Comparison of ENCODE assay signal across 22 cellular contexts in genomic region chr4:109185951-109186350, GRCh38.
"Had no signal": no experiment of that assay in that cellular context is flagged by ENCODE, and none has a peak within 500 bp of the region (broad histone marks: within the 10 kb centered on the region; RNA-seq: fewer than 3 reads in every experiment).

No MANE protein-coding gene starts in this region.

- H3K4me3 ChIP-seq: coronary artery, esophagus squamous epithelium, lung, neural progenitor cell, psoas muscle, sigmoid colon, suprapubic skin, transverse colon, upper lobe of right lung, vagina had no signal

- ATAC-seq: effector memory CD8-positive, alpha-beta T cell; natural killer cell; psoas muscle; stimulated activated memory B cell treated with anti-CD40 and anti-IgM and Interleukin-4, amounts not matched to agents 10 μg/mL and 1 μg/mL and 100 μg/mL, for 72 hours; upper lobe of right lung had no signal

- H3K9me3 ChIP-seq: esophagus squamous epithelium, psoas muscle, sigmoid colon, suprapubic skin, transverse colon, upper lobe of right lung, vagina had no signal

- H3K4me3 Mint-ChIP-seq: effector memory CD8-positive, alpha-beta T cell; memory B cell; natural killer cell; neural progenitor cell; stimulated activated memory B cell treated with anti-CD40 and anti-IgM and Interleukin-4, amounts not matched to agents 10 μg/mL and 1 μg/mL and 100 μg/mL, for 72 hours; stimulated activated naive CD8-positive, alpha-beta T cell treated with anti-CD3 and anti-CD28 coated beads, Interleukin-15, Interleukin-2, amounts not matched to agents 100 ng/mL and 50 ng/mL, for 24 hours had no signal

- H3K27me3 Mint-ChIP-seq: stimulated activated memory B cell treated with anti-CD40 and anti-IgM and Interleukin-4, amounts not matched to agents 10 μg/mL and 1 μg/mL and 100 μg/mL, for 72 hours; stimulated activated naive CD8-positive, alpha-beta T cell treated with anti-CD3 and anti-CD28 coated beads, Interleukin-15, Interleukin-2, amounts not matched to agents 100 ng/mL and 50 ng/mL, for 24 hours had no signal

- H3K9ac ChIP-seq: neural progenitor cell, parathyroid adenoma had no signal

- H2AFZ ChIP-seq: neural progenitor cell, parathyroid adenoma had no signal

- DNase-seq: effector memory CD8-positive, alpha-beta T cell; esophagus squamous epithelium; foreskin melanocyte; glutamatergic neuron; hypothalamus; natural killer cell; psoas muscle; right cardiac atrium; sigmoid colon; stimulated activated CD4-positive, alpha-beta T cell treated with anti-CD3 and anti-CD28 coated beads, Interleukin-4, amount 100 ng/mL, for 4 hours; transverse colon; upper lobe of right lung had no signal

- H3K27me3 ChIP-seq: esophagus squamous epithelium, neural progenitor cell, sigmoid colon, suprapubic skin, transverse colon, upper lobe of right lung, vagina had no signal

- H3K4me1 Mint-ChIP-seq: memory B cell; natural killer cell; stimulated activated memory B cell treated with anti-CD40 and anti-IgM and Interleukin-4, amounts not matched to agents 10 μg/mL and 1 μg/mL and 100 μg/mL, for 72 hours had no signal

- FAIRE-seq: keratinocyte had no signal

- H3K36me3 Mint-ChIP-seq: memory B cell; natural killer cell; neural progenitor cell; stimulated activated memory B cell treated with anti-CD40 and anti-IgM and Interleukin-4, amounts not matched to agents 10 μg/mL and 1 μg/mL and 100 μg/mL, for 72 hours had no signal

- H3K4me2 ChIP-seq: neural progenitor cell had no signal

- H3K79me2 ChIP-seq: parathyroid adenoma had no signal

- H3K27ac Mint-ChIP-seq: effector memory CD8-positive, alpha-beta T cell; memory B cell; natural killer cell; neural progenitor cell; stimulated activated memory B cell treated with anti-CD40 and anti-IgM and Interleukin-4, amounts not matched to agents 10 μg/mL and 1 μg/mL and 100 μg/mL, for 72 hours; stimulated activated naive CD8-positive, alpha-beta T cell treated with anti-CD3 and anti-CD28 coated beads, Interleukin-15, Interleukin-2, amounts not matched to agents 100 ng/mL and 50 ng/mL, for 24 hours had no signal

- H3K9me3 Mint-ChIP-seq: stimulated activated naive CD8-positive, alpha-beta T cell treated with anti-CD3 and anti-CD28 coated beads, Interleukin-15, Interleukin-2, amounts not matched to agents 100 ng/mL and 50 ng/mL, for 24 hours had no signal

- H3K27ac ChIP-seq: neural progenitor cell, parathyroid adenoma, suprapubic skin, transverse colon, upper lobe of right lung, vagina had no signal

- H3K36me3 ChIP-seq: esophagus squamous epithelium, neural progenitor cell, sigmoid colon, suprapubic skin, transverse colon, upper lobe of right lung, vagina had no signal

- H3K4me1 ChIP-seq: esophagus squamous epithelium, parathyroid adenoma, sigmoid colon, transverse colon, upper lobe of right lung, vagina had no signal
